Comparison of ENCODE assay signal across 25 cellular contexts in the genomic region with DNA sequence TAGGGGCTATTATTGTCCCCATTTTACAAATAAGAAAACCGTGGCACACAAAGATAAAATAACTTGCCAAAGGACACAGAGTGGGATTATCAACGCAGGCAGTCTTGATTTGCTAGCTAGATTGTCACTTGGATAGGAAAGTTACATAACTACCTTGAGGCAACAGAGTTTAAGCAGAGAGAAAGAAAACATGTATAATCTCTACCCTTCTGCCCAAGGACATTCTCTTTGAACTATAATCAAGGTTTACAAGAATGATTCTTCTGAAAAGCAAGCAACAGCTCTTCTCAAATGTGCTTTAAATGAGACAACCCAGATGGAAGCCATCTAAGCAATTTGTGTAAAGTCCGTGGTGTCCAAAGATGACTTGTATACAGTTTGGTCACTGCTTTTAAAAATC.
"Had no signal": no experiment of that assay in that cellular context is flagged by ENCODE, and none has a peak within 500 bp of the region (broad histone marks: within the 10 kb centered on the region; RNA-seq: fewer than 3 reads in every experiment).

No MANE protein-coding gene starts in this region.

- H3K36me3 Mint-ChIP-seq: activated naive CD4-positive, alpha-beta T cell treated with anti-CD3 and anti-CD28 coated beads, Interleukin-2, amount 10 ng/mL, durations not matched to agents 7 days and 5 days had no signal

- H3K9me3 Mint-ChIP-seq: activated naive CD4-positive, alpha-beta T cell treated with anti-CD3 and anti-CD28 coated beads, Interleukin-2, amount 10 ng/mL, durations not matched to agents 7 days and 5 days had no signal

- H3K27ac Mint-ChIP-seq: activated CD4-positive, alpha-beta memory T cell treated with anti-CD3 and anti-CD28 coated beads, Interleukin-2, amount 10 ng/mL, durations not matched to agents 7 days and 5 days; activated CD8-positive, alpha-beta memory T cell treated with anti-CD3 and anti-CD28 coated beads, Interleukin-2, amount 10 ng/mL, durations not matched to agents 7 days and 5 days; activated naive CD4-positive, alpha-beta T cell treated with anti-CD3 and anti-CD28 coated beads, Interleukin-2, amount 10 ng/mL, durations not matched to agents 7 days and 5 days; activated naive CD8-positive, alpha-beta T cell had no signal

- H3K4me3 Mint-ChIP-seq: activated CD4-positive, alpha-beta memory T cell treated with anti-CD3 and anti-CD28 coated beads, Interleukin-2, amount 10 ng/mL, durations not matched to agents 7 days and 5 days; activated CD8-positive, alpha-beta memory T cell treated with anti-CD3 and anti-CD28 coated beads, Interleukin-2, amount 10 ng/mL, durations not matched to agents 7 days and 5 days; activated naive CD4-positive, alpha-beta T cell treated with anti-CD3 and anti-CD28 coated beads, Interleukin-2, amount 10 ng/mL, durations not matched to agents 7 days and 5 days; activated naive CD8-positive, alpha-beta T cell had no signal

- H3K27ac ChIP-seq: brain microvascular endothelial cell, WERI-Rb-1 had no signal

- DNase-seq: activated CD4-positive, alpha-beta memory T cell treated with anti-CD3 and anti-CD28 coated beads, Interleukin-2, amount 10 ng/mL, durations not matched to agents 7 days and 5 days; activated CD4-positive, alpha-beta T cell treated with anti-CD3 and anti-CD28 coated beads for 1 hour; activated CD4-positive, alpha-beta T cell treated with anti-CD3 and anti-CD28 coated beads for 48 hours; activated CD4-positive, CD25-positive, alpha-beta regulatory T cell; activated CD8-positive, alpha-beta memory T cell treated with anti-CD3 and anti-CD28 coated beads for 24 hours; activated CD8-positive, alpha-beta memory T cell treated with anti-CD3 and anti-CD28 coated beads, Interleukin-2, amount 10 ng/mL, durations not matched to agents 7 days and 5 days; activated CD8-positive, alpha-beta memory T cell treated with anti-CD3 and anti-CD28 coated beads, Interleukin-2, amount 50 U/mL, for 48 hours; activated effector memory CD4-positive, alpha-beta T cell treated with Interleukin-2 at 50 U/mL for 16 hours; activated naive CD4-positive, alpha-beta T cell treated with anti-CD3 and anti-CD28 coated beads, Interleukin-2, amount 10 ng/mL, durations not matched to agents 7 days and 5 days; activated T-cell treated with anti-CD3 and anti-CD28 coated beads, Interleukin-2, amount 50 U/mL, for 48 hours; amniotic stem cell; aorta; brain microvascular endothelial cell; central memory CD4-positive, alpha-beta T cell; Karpas-422; KBM-7; NCI-H1694; NCI-H2029; NCI-H526 treated with DMSO at 0.1 percent for 48 hours; NCI-H82; Right ventricle myocardium superior; SW 1271; T1000; WERI-Rb-1 had no signal

- ATAC-seq: activated CD8-positive, alpha-beta memory T cell treated with anti-CD3 and anti-CD28 coated beads, Interleukin-2, amount 10 ng/mL, durations not matched to agents 7 days and 5 days had no signal

- H3K27me3 Mint-ChIP-seq: activated CD4-positive, alpha-beta memory T cell treated with anti-CD3 and anti-CD28 coated beads, Interleukin-2, amount 10 ng/mL, durations not matched to agents 7 days and 5 days; activated CD8-positive, alpha-beta memory T cell treated with anti-CD3 and anti-CD28 coated beads, Interleukin-2, amount 10 ng/mL, durations not matched to agents 7 days and 5 days; activated naive CD4-positive, alpha-beta T cell treated with anti-CD3 and anti-CD28 coated beads, Interleukin-2, amount 10 ng/mL, durations not matched to agents 7 days and 5 days; activated naive CD8-positive, alpha-beta T cell had no signal

- H3K36me3 ChIP-seq: brain microvascular endothelial cell, WERI-Rb-1 had no signal

- H3K27me3 ChIP-seq: brain microvascular endothelial cell had no signal
